Comparison of ENCODE assay signal across 2 cellular contexts in the genomic region with DNA sequence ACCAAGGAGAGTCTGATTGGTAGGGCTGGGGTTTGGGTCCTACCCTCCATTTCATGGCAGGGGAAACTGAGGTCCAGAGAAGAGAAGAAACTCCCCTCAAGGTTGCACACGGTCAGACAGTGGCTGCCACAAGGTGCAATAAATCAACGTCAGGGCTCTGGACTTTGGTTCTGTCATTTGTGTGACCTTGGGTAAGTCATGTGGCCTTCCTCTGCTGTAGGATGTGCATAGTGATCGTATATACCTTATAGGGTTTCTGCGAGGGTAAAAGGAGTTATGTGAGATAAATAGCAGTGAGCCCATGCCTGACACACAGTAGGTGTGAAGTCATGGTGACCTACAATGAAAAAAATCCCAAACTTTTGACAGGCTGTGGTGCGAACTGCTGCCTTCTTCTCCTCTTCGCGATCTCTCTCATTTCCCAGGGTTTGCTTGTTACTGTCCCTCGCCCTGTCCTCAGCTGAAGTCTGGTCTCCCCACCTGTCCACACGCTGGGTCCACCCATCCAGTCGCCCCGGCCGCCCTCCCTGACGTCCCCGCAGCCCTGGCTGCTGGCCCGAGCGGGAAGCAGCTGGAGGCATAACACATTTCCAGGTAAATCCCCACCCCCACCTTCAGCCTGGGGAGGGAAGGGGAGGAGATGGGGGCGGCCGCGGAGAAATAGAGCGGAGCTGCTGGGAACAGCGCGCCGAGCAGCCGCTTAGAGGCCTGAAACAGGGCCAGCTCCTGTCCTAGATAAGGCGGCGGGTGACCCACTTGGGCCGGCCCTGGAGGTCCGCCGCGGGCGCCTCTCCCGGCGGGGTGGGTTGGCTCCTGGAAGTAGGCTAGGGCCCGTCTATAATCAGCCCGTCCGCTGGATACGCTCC.
TF ChIP-seq lines count a peak whose summit lies in the region.

No MANE protein-coding gene starts in this region.

TF ChIP-seq in H1, 55 proteins besides CTCF, POLR2A, EP300 and RAD21:
- TF ChIP-seq, protein P1, sequence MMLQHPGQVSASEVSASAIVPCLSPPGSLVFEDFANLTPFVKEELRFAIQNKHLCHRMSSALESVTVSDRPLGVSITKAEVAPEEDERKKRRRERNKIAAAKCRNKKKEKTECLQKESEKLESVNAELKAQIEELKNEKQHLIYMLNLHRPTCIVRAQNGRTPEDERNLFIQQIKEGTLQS (IDR thresholded peaks at IDR 0.05; ENCODE audit: insufficient read depth, low read depth, low read length) = no peak
- TF ChIP-seq CBX8 (IDR thresholded peaks at IDR 0.05; ENCODE audit: borderline replicate concordance, low read depth, low read length) = no peak
- no peak for TF ChIP-seq HDAC6 (IDR thresholded peaks at IDR 0.05; ENCODE audit: low read depth, low read length)
- TF ChIP-seq ASH2L (IDR thresholded peaks at IDR 0.05; ENCODE audit: low read length) = no peak
- no peak for TF ChIP-seq GABPA (IDR thresholded peaks at IDR 0.05; ENCODE audit: borderline replicate concordance, insufficient read depth, low read length)

TF ChIP-seq in HepG2, 621 proteins besides CTCF, POLR2A, EP300 and RAD21 (continues in another document):
- TF ChIP-seq ERF (CRISPR knock-in tag; IDR thresholded peaks at IDR 0.05) (no peak), SYNCRIP (IDR thresholded peaks at IDR 0.05; ENCODE audit: insufficient read depth, low read depth, low read length) (no peak), HNRNPUL1 (IDR thresholded peaks at IDR 0.05; ENCODE audit: low read depth, low read length) (no peak), NFKBIZ (CRISPR knock-in tag; IDR thresholded peaks at IDR 0.05) (no peak), ZNF235 (CRISPR knock-in tag; IDR thresholded peaks at IDR 0.05; ENCODE audit: borderline replicate concordance) (no peak), SIX1 (CRISPR knock-in tag; IDR thresholded peaks at IDR 0.05; ENCODE audit: borderline replicate concordance) (no peak), TCF7 (IDR thresholded peaks at IDR 0.05; ENCODE audit: low read depth) (no peak), ZNF883 (CRISPR knock-in tag; IDR thresholded peaks at IDR 0.05; ENCODE audit: not compliant biosample characterization) (no peak), ZNF274 (CRISPR knock-in tag; IDR thresholded peaks at IDR 0.05) (no peak), ZSCAN21 (CRISPR knock-in tag; IDR thresholded peaks at IDR 0.05; ENCODE audit: borderline replicate concordance) (no peak; the same call in 1 of the 2 replicates), YY1 (IDR thresholded peaks at IDR 0.05; ENCODE audit: insufficient read depth, insufficient replicate concordance, low read depth, low read length) (no peak), ZNF558 (CRISPR knock-in tag; IDR thresholded peaks at IDR 0.05; ENCODE audit: borderline replicate concordance) (no peak), ZNF124 (CRISPR knock-in tag; IDR thresholded peaks at IDR 0.05) (no peak), SRSF1 (optimal IDR thresholded peaks at IDR 0.05; ENCODE audit: low read depth, low read length) (peak; percentile 74), ZNF432 (CRISPR knock-in tag; IDR thresholded peaks at IDR 0.05; ENCODE audit: borderline replicate concordance) (no peak), ZNF33A (CRISPR knock-in tag; IDR thresholded peaks at IDR 0.05; ENCODE audit: borderline replicate concordance) (no peak), MBD4 (IDR thresholded peaks at IDR 0.05; ENCODE audit: borderline replicate concordance, low read length) (no peak), ZNF629 (CRISPR knock-in tag; conservative IDR thresholded peaks at IDR 0.05) (no peak), KLF15 (CRISPR knock-in tag; IDR thresholded peaks at IDR 0.05; ENCODE audit: borderline replicate concordance) (no peak), GTF2F1 (IDR thresholded peaks at IDR 0.05; ENCODE audit: low read length) (no peak), ZNF546 (CRISPR knock-in tag; conservative IDR thresholded peaks at IDR 0.05) (no peak)
- TF ChIP-seq, protein P2, sequence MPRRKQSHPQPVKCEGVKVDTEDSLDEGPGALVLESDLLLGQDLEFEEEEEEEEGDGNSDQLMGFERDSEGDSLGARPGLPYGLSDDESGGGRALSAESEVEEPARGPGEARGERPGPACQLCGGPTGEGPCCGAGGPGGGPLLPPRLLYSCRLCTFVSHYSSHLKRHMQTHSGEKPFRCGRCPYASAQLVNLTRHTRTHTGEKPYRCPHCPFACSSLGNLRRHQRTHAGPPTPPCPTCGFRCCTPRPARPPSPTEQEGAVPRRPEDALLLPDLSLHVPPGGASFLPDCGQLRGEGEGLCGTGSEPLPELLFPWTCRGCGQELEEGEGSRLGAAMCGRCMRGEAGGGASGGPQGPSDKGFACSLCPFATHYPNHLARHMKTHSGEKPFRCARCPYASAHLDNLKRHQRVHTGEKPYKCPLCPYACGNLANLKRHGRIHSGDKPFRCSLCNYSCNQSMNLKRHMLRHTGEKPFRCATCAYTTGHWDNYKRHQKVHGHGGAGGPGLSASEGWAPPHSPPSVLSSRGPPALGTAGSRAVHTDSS (CRISPR knock-in tag; conservative IDR thresholded peaks at IDR 0.05) = no peak
- TF ChIP-seq, protein P3, sequence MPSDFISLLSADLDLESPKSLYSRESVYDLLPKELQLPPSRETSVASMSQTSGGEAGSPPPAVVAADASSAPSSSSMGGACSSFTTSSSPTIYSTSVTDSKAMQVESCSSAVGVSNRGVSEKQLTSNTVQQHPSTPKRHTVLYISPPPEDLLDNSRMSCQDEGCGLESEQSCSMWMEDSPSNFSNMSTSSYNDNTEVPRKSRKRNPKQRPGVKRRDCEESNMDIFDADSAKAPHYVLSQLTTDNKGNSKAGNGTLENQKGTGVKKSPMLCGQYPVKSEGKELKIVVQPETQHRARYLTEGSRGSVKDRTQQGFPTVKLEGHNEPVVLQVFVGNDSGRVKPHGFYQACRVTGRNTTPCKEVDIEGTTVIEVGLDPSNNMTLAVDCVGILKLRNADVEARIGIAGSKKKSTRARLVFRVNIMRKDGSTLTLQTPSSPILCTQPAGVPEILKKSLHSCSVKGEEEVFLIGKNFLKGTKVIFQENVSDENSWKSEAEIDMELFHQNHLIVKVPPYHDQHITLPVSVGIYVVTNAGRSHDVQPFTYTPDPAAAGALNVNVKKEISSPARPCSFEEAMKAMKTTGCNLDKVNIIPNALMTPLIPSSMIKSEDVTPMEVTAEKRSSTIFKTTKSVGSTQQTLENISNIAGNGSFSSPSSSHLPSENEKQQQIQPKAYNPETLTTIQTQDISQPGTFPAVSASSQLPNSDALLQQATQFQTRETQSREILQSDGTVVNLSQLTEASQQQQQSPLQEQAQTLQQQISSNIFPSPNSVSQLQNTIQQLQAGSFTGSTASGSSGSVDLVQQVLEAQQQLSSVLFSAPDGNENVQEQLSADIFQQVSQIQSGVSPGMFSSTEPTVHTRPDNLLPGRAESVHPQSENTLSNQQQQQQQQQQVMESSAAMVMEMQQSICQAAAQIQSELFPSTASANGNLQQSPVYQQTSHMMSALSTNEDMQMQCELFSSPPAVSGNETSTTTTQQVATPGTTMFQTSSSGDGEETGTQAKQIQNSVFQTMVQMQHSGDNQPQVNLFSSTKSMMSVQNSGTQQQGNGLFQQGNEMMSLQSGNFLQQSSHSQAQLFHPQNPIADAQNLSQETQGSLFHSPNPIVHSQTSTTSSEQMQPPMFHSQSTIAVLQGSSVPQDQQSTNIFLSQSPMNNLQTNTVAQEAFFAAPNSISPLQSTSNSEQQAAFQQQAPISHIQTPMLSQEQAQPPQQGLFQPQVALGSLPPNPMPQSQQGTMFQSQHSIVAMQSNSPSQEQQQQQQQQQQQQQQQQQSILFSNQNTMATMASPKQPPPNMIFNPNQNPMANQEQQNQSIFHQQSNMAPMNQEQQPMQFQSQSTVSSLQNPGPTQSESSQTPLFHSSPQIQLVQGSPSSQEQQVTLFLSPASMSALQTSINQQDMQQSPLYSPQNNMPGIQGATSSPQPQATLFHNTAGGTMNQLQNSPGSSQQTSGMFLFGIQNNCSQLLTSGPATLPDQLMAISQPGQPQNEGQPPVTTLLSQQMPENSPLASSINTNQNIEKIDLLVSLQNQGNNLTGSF (CRISPR knock-in tag; IDR thresholded peaks at IDR 0.05) = no peak
- TF ChIP-seq, protein P4, sequence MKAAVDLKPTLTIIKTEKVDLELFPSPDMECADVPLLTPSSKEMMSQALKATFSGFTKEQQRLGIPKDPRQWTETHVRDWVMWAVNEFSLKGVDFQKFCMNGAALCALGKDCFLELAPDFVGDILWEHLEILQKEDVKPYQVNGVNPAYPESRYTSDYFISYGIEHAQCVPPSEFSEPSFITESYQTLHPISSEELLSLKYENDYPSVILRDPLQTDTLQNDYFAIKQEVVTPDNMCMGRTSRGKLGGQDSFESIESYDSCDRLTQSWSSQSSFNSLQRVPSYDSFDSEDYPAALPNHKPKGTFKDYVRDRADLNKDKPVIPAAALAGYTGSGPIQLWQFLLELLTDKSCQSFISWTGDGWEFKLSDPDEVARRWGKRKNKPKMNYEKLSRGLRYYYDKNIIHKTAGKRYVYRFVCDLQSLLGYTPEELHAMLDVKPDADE (CRISPR knock-in tag; IDR thresholded peaks at IDR 0.05) = no peak
- TF ChIP-seq, protein P5, sequence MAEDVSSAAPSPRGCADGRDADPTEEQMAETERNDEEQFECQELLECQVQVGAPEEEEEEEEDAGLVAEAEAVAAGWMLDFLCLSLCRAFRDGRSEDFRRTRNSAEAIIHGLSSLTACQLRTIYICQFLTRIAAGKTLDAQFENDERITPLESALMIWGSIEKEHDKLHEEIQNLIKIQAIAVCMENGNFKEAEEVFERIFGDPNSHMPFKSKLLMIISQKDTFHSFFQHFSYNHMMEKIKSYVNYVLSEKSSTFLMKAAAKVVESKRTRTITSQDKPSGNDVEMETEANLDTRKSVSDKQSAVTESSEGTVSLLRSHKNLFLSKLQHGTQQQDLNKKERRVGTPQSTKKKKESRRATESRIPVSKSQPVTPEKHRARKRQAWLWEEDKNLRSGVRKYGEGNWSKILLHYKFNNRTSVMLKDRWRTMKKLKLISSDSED (CRISPR knock-in tag; IDR thresholded peaks at IDR 0.05) = no peak
- TF ChIP-seq, protein P6, sequence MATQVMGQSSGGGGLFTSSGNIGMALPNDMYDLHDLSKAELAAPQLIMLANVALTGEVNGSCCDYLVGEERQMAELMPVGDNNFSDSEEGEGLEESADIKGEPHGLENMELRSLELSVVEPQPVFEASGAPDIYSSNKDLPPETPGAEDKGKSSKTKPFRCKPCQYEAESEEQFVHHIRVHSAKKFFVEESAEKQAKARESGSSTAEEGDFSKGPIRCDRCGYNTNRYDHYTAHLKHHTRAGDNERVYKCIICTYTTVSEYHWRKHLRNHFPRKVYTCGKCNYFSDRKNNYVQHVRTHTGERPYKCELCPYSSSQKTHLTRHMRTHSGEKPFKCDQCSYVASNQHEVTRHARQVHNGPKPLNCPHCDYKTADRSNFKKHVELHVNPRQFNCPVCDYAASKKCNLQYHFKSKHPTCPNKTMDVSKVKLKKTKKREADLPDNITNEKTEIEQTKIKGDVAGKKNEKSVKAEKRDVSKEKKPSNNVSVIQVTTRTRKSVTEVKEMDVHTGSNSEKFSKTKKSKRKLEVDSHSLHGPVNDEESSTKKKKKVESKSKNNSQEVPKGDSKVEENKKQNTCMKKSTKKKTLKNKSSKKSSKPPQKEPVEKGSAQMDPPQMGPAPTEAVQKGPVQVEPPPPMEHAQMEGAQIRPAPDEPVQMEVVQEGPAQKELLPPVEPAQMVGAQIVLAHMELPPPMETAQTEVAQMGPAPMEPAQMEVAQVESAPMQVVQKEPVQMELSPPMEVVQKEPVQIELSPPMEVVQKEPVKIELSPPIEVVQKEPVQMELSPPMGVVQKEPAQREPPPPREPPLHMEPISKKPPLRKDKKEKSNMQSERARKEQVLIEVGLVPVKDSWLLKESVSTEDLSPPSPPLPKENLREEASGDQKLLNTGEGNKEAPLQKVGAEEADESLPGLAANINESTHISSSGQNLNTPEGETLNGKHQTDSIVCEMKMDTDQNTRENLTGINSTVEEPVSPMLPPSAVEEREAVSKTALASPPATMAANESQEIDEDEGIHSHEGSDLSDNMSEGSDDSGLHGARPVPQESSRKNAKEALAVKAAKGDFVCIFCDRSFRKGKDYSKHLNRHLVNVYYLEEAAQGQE (IDR thresholded peaks at IDR 0.05; ENCODE audit: borderline replicate concordance in 1 of 2, low read depth in 1 of 2, low read length in 2 of 2) = no peak
- TF ChIP-seq, protein P7, sequence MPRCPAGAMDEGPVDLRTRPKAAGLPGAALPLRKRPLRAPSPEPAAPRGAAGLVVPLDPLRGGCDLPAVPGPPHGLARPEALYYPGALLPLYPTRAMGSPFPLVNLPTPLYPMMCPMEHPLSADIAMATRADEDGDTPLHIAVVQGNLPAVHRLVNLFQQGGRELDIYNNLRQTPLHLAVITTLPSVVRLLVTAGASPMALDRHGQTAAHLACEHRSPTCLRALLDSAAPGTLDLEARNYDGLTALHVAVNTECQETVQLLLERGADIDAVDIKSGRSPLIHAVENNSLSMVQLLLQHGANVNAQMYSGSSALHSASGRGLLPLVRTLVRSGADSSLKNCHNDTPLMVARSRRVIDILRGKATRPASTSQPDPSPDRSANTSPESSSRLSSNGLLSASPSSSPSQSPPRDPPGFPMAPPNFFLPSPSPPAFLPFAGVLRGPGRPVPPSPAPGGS (CRISPR knock-in tag; IDR thresholded peaks at IDR 0.05) = no peak
- TF ChIP-seq, protein P8, sequence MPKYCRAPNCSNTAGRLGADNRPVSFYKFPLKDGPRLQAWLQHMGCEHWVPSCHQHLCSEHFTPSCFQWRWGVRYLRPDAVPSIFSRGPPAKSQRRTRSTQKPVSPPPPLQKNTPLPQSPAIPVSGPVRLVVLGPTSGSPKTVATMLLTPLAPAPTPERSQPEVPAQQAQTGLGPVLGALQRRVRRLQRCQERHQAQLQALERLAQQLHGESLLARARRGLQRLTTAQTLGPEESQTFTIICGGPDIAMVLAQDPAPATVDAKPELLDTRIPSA (CRISPR knock-in tag; IDR thresholded peaks at IDR 0.05; ENCODE audit: borderline replicate concordance) = no peak
- TF ChIP-seq, protein P9, sequence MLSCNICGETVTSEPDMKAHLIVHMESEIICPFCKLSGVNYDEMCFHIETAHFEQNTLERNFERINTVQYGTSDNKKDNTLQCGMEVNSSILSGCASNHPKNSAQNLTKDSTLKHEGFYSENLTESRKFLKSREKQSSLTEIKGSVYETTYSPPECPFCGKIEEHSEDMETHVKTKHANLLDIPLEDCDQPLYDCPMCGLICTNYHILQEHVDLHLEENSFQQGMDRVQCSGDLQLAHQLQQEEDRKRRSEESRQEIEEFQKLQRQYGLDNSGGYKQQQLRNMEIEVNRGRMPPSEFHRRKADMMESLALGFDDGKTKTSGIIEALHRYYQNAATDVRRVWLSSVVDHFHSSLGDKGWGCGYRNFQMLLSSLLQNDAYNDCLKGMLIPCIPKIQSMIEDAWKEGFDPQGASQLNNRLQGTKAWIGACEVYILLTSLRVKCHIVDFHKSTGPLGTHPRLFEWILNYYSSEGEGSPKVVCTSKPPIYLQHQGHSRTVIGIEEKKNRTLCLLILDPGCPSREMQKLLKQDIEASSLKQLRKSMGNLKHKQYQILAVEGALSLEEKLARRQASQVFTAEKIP (CRISPR knock-in tag; IDR thresholded peaks at IDR 0.05; ENCODE audit: borderline replicate concordance) = no peak
- TF ChIP-seq, protein P10, sequence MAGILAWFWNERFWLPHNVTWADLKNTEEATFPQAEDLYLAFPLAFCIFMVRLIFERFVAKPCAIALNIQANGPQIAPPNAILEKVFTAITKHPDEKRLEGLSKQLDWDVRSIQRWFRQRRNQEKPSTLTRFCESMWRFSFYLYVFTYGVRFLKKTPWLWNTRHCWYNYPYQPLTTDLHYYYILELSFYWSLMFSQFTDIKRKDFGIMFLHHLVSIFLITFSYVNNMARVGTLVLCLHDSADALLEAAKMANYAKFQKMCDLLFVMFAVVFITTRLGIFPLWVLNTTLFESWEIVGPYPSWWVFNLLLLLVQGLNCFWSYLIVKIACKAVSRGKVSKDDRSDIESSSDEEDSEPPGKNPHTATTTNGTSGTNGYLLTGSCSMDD (CRISPR knock-in tag; IDR thresholded peaks at IDR 0.05) = no peak
